Comparison of ENCODE assay signal across 9 cellular contexts in genomic region chr3:126476166-126476975, GRCh38. TPM values are rescaled to one million over a fixed set of nuclear protein-coding genes. Genes with fewer than 3 reads are reported as not detected.
DNase-seq lines count a peak whose midpoint lies in the region; ATAC-seq, FAIRE-seq and TF ChIP-seq lines count a peak whose summit lies in the region.
"Had no signal": no experiment of that assay in that cellular context is flagged by ENCODE, and none has a peak within 500 bp of the region (broad histone marks: within the 10 kb centered on the region; RNA-seq: fewer than 3 reads in every experiment).

No MANE protein-coding gene starts in this region.

- peaks cover 30% of the 10 kb centered on the region for H3K36me3 Mint-ChIP-seq in CD4-positive, alpha-beta T cell (ENCODE audit: low read depth)
- H3K36me3 Mint-ChIP-seq in MCF 10A (ENCODE audit: insufficient read depth, unreplicated experiment) = peaks cover 15% of the 10 kb centered on the region

- TSS peak; percentile 98 for BruUV-seq in PC-3 (replicated peaks; lab: Mats Ljungman, UMichigan)
- TSS peak; percentile 67 for BruUV-seq in MCF 10A (replicated peaks; lab: Mats Ljungman, UMichigan)

- H3K4me2 ChIP-seq in PC-3 (ENCODE audit: low read length) = peak overlapping the region; percentile 88
- H3K4me2 ChIP-seq in keratinocyte (ENCODE audit: control insufficient read depth, extremely low read depth, insufficient read depth, low read depth, low read length) = peak overlapping the region; percentile 86

- CTCF ChIA-PET in CD4-positive, alpha-beta T cell (lab: Charles Lee) = interaction anchor here (1.0 kb wide), 1 partner anchor 392 kb away, joined by 3 read pairs; the partner anchor contains the start of gene SLC41A3
- CTCF ChIA-PET in PC-3 (lab: Charles Lee) = no interaction called here
- CTCF ChIA-PET in MCF 10A (lab: Yijun Ruan, JAX) = interaction anchor here (0.7 to 2.2 kb wide), 5 partner anchors 16 to 806 kb away, joined by 3 to 7 read pairs (median 3); no protein-coding TSS in a partner anchor

- TF ChIP-seq CTCF in CD4-positive, alpha-beta T cell (IDR thresholded peaks at IDR 0.05) = no peak
- TF ChIP-seq CTCF in PC-3 (conservative IDR thresholded peaks at IDR 0.05; ENCODE audit: low read depth, low read length) = no peak
- TF ChIP-seq CTCF in MCF 10A (IDR thresholded peaks at IDR 0.05; ENCODE audit: unreplicated experiment) = no peak
- no peak for TF ChIP-seq CTCF in keratinocyte (optimal IDR thresholded peaks at IDR 0.05 in 1 of 3, IDR thresholded peaks at IDR 0.05 in 1 of 3, conservative IDR thresholded peaks at IDR 0.05 in 1 of 3; ENCODE audit: extremely low read depth in 1 of 3, insufficient read depth in 2 of 3, low read length in 3 of 3)

- H2AFZ ChIP-seq in PC-3 (ENCODE audit: low read length) (peak overlapping the region; percentile 95), keratinocyte (ENCODE audit: control insufficient read depth, low read length) (peak overlapping the region; percentile 100)

- peak in 1 of 10 experiments; percentile 16 for DNase-seq in CD4-positive, alpha-beta T cell
- DNase-seq in PC-3 (peak; percentile 26), MCF 10A (ENCODE audit: unreplicated experiment) (peak; percentile 61), keratinocyte (ENCODE audit: low read depth, low spot score) (peak; percentile 33), small intestine (peak; percentile 63), NCI-H187 treated with DMSO at 0.1 percent for 48 hours (lab: John Stamatoyannopoulos, UW) (no peak)

- H4K20me1 ChIP-seq in PC-3 (ENCODE audit: low read length) (peaks cover 23% of the 10 kb centered on the region), keratinocyte (ENCODE audit: control insufficient read depth, extremely low read depth, insufficient read depth, low read length) (peaks cover 20% of the 10 kb centered on the region)

- peak overlapping the region; percentile 23 for H3K27ac ChIP-seq in CD4-positive, alpha-beta T cell (ENCODE audit: low read depth, low read length)
- H3K27ac ChIP-seq in PC-3 (ENCODE audit: low read length) (no peak overlapping the region), keratinocyte (ENCODE audit: control insufficient read depth, insufficient read depth, low read length) (peak overlapping the region; percentile 86), small intestine (ENCODE audit: low read depth in 1 of 2, low read length in 1 of 2) (peak overlapping the region; percentile 65 to 83)

- H3K27ac Mint-ChIP-seq in CD4-positive, alpha-beta T cell = peak overlapping the region; percentile 78
- peak overlapping the region; percentile 91 for H3K27ac Mint-ChIP-seq in MCF 10A (ENCODE audit: low read depth, unreplicated experiment)

- FAIRE-seq in keratinocyte (lab: Jason Lieb, UNC) (no peak), small intestine (lab: Jason Lieb, UNC) (no peak)

- H3K4me1 ChIP-seq in PC-3 (ENCODE audit: insufficient read depth, low read length) = peaks cover 20% of the 10 kb centered on the region
- peaks cover 31% of the 10 kb centered on the region for H3K4me1 ChIP-seq in keratinocyte (ENCODE audit: control insufficient read depth, extremely low read depth, insufficient read depth, low read length)
- H3K4me1 ChIP-seq in small intestine (ENCODE audit: control insufficient read depth in 2 of 2, insufficient read depth in 1 of 2, low read depth in 1 of 2, low read length in 1 of 2) = peaks cover 9 to 18% of the 10 kb centered on the region in 2 donors

- H3K79me2 ChIP-seq in PC-3 (ENCODE audit: low read length) = peaks cover 38% of the 10 kb centered on the region
- peaks cover 28% of the 10 kb centered on the region for H3K79me2 ChIP-seq in keratinocyte (ENCODE audit: control insufficient read depth, insufficient read depth, low read length)

- peak; percentile 37 for ATAC-seq in CD4-positive, alpha-beta T cell (ENCODE audit: poor library complexity)
- ATAC-seq in GM19452 (IDR thresholded peaks at IDR 0.05; ENCODE audit: unreplicated experiment) (peak; percentile 13), HG03460 (IDR thresholded peaks at IDR 0.05; ENCODE audit: unreplicated experiment) (peak; percentile 26), PC-3 (peak; percentile 16)

- peaks cover 11% of the 10 kb centered on the region for H3K9me1 ChIP-seq in keratinocyte (ENCODE audit: control insufficient read depth, extremely low read depth, insufficient read depth, low read length)

- H3K9me3 Mint-ChIP-seq in CD4-positive, alpha-beta T cell = no peaks in the 10 kb centered on the region
- no peaks in the 10 kb centered on the region for H3K9me3 Mint-ChIP-seq in MCF 10A (ENCODE audit: unreplicated experiment)

- H3K4me1 Mint-ChIP-seq in CD4-positive, alpha-beta T cell (ENCODE audit: low read depth) = peaks cover 43% of the 10 kb centered on the region
- peaks cover 29% of the 10 kb centered on the region for H3K4me1 Mint-ChIP-seq in MCF 10A (ENCODE audit: insufficient read depth, unreplicated experiment)

- H3F3A ChIP-seq in PC-3 (ENCODE audit: low read length, unreplicated experiment) = no peaks in the 10 kb centered on the region

- WGBS in small intestine, 3 donors = 10 to 15% (median 14%) methylated on average over 49 to 56 of the region's 63 CpGs

- H3K4me3 ChIP-seq in PC-3 (ENCODE audit: low read length) (peak overlapping the region; percentile 73), keratinocyte (ENCODE audit: control insufficient read depth in 2 of 3, extremely low read depth in 1 of 3, insufficient read depth in 2 of 3, low read depth in 1 of 3, low read length in 3 of 3) (peak overlapping the region; percentile 61 to 89 (median 62)), small intestine (ENCODE audit: low read depth in 1 of 2, low read length in 2 of 2) (peak overlapping the region; percentile 26 to 63)

- dilution Hi-C loops in keratinocyte (cut with MboI; ENCODE audit: extremely low pct_ligation_motif_present, low sequenced_read_pairs) = no loop called here

- intact Hi-C loops in CD4-positive, alpha-beta T cell (cut with DNase I, micrococcal nuclease) = loop anchor here (2.0 to 10.0 kb wide), 13 partner anchors 119 to 1752 kb away; partner anchors contain the start of genes ABTB1 (in 1 of the 2), CHCHD6 (in 1 of the 2), EEFSEC (in 1 of the 2) and HEG1 (in 1 of the 2)
- intact Hi-C loops in PC-3 (cut with micrococcal nuclease) (loop anchor here (5.0 kb wide), 1 partner anchor 559 kb away; no protein-coding TSS in a partner anchor), MCF 10A (cut with micrococcal nuclease) (loop anchor here (2.0 to 10.0 kb wide), 2 partner anchors 62 to 232 kb away; no protein-coding TSS in a partner anchor)

- H3K9me2 ChIP-seq in PC-3 (replicated peaks; ENCODE audit: low read length) = no peaks in the 10 kb centered on the region

- POLR2A ChIA-PET in CD4-positive, alpha-beta T cell (lab: Charles Lee) = interaction anchor here (0.6 to 2.6 kb wide), 4 partner anchors 24 to 392 kb away, joined by 3 to 7 read pairs (median 5); partner anchors contain the start of genes KLF15 and SLC41A3
- POLR2A ChIA-PET in PC-3 (lab: Charles Lee; ENCODE audit: unreplicated experiment) = no interaction called here
- POLR2A ChIA-PET in MCF 10A (lab: Yijun Ruan, JAX) = interaction anchor here (0.6 to 1.6 kb wide), 3 partner anchors 207 to 980 kb away, joined by 3 to 6 read pairs (median 3); no protein-coding TSS in a partner anchor

- H3K36me3 ChIP-seq in PC-3 (ENCODE audit: low read depth, low read length) (no peaks in the 10 kb centered on the region; the same call in 1 of the 2 replicates), keratinocyte (ENCODE audit: control insufficient read depth in 2 of 2, extremely low read depth in 1 of 2, insufficient read depth in 2 of 2, low read length in 2 of 2) (peaks cover under 1 to 3% of the 10 kb centered on the region in 2 experiments), small intestine (ENCODE audit: control insufficient read depth in 2 of 2, insufficient read depth in 2 of 2, low read length in 2 of 2) (peaks cover 0 to 1% of the 10 kb centered on the region in 2 donors)

- peak overlapping the region; percentile 90 for H3K4me3 Mint-ChIP-seq in CD4-positive, alpha-beta T cell
- H3K4me3 Mint-ChIP-seq in MCF 10A (ENCODE audit: unreplicated experiment) = peak overlapping the region; percentile 82

- peak overlapping the region; percentile 58 for H3K9ac ChIP-seq in PC-3 (ENCODE audit: low read length)
- H3K9ac ChIP-seq in keratinocyte (ENCODE audit: control insufficient read depth, extremely low read depth, insufficient read depth, low read length) = peak overlapping the region; percentile 89

- no peaks in the 10 kb centered on the region for H3K27me3 ChIP-seq in CD4-positive, alpha-beta T cell (ENCODE audit: control insufficient read depth, insufficient read depth, low read length)
- no peaks in the 10 kb centered on the region for H3K27me3 ChIP-seq in PC-3 (ENCODE audit: low read length)
- no peaks in the 10 kb centered on the region for H3K27me3 ChIP-seq in keratinocyte (ENCODE audit: control insufficient read depth, extremely low read depth, insufficient read depth, low read length)
- H3K27me3 ChIP-seq in small intestine (ENCODE audit: control insufficient read depth in 2 of 2, insufficient read depth in 2 of 2, low read length in 2 of 2) = no peaks in the 10 kb centered on the region

- H3K27me3 Mint-ChIP-seq in CD4-positive, alpha-beta T cell = no peaks in the 10 kb centered on the region
- H3K27me3 Mint-ChIP-seq in MCF 10A (ENCODE audit: insufficient read depth, unreplicated experiment) = no peaks in the 10 kb centered on the region

- no peaks in the 10 kb centered on the region for H3K9me3 ChIP-seq in CD4-positive, alpha-beta T cell (ENCODE audit: control insufficient read depth, low read length)
- H3K9me3 ChIP-seq in PC-3 (ENCODE audit: low read length) (no peaks in the 10 kb centered on the region), keratinocyte (ENCODE audit: control insufficient read depth, low read depth, low read length) (no peaks in the 10 kb centered on the region), small intestine (ENCODE audit: control insufficient read depth, low read depth) (no peaks in the 10 kb centered on the region)

RNA-seq across cellular contexts. Expression of gene ZXDC, which starts 0.7 kb away (rescaled TPM):
- 10 to 100 TPM; 60.7 to 61.3 TPM for total RNA-seq in CD4-positive, alpha-beta T cell
- total RNA-seq in PC-3 (2014; rRNA removed) (15.4 and 18.7 TPM in 2 replicates), MCF 10A (2022) (37.2 and 37.5 TPM in 2 replicates)
- polyA plus RNA-seq in keratinocyte (9.9 to 10.7 TPM (median 10.3 TPM) in 3 replicates), small intestine (10 to 100 TPM in 2 of 3 donors, 1 to 10 TPM in 1; 10.0 to 15.9 (median 10.8) TPM)
- 7.8 TPM for polyA plus RNA-seq in keratinocyte (2011; ENCODE audit: low read depth)
- 7.3 and 7.8 TPM in 2 replicates for polyA plus RNA-seq in keratinocyte (2011; cell fraction: cytosol; rRNA removed)
- polyA plus RNA-seq in keratinocyte (2011; cell fraction: nucleus; rRNA removed) = 27.5 and 35.4 TPM in 2 replicates
- polyA plus RNA-seq in keratinocyte (2012; ENCODE audit: low replicate concordance) = 9.3 and 11.8 TPM in 2 replicates
- 19.1 to 24.6 TPM (median 21.4 TPM) in 3 replicates for polyA minus RNA-seq in keratinocyte
- 14.0 TPM for polyA minus RNA-seq in keratinocyte (2011; cell fraction: cytosol; rRNA and poly(A)+ RNA removed)
- polyA minus RNA-seq in keratinocyte (2011; cell fraction: nucleus; rRNA and poly(A)+ RNA removed) = 26.8 and 36.1 TPM in 2 replicates

RNA-seq across cellular contexts. Expression of gene UROC1, which starts 41.2 kb away (rescaled TPM):
- not detected for total RNA-seq in CD4-positive, alpha-beta T cell
- total RNA-seq in PC-3 (2014; rRNA removed) (not detected in 2 replicates), MCF 10A (2022) (not detected in 2 replicates)
- polyA plus RNA-seq in keratinocyte (not detected in 3 replicates), small intestine (under 1 TPM in 1 of 3 donors, not detected in 2; 0.27 TPM)
- polyA plus RNA-seq in keratinocyte (2011; ENCODE audit: low read depth) = not detected
- polyA plus RNA-seq in keratinocyte (2011; cell fraction: cytosol; rRNA removed) = not detected in 2 replicates
- not detected in 2 replicates for polyA plus RNA-seq in keratinocyte (2011; cell fraction: nucleus; rRNA removed)
- polyA plus RNA-seq in keratinocyte (2012; ENCODE audit: low replicate concordance) = not detected in 2 replicates
- polyA minus RNA-seq in keratinocyte = not detected in 3 replicates
- polyA minus RNA-seq in keratinocyte (2011; cell fraction: cytosol; rRNA and poly(A)+ RNA removed) = not detected
- not detected in 2 replicates for polyA minus RNA-seq in keratinocyte (2011; cell fraction: nucleus; rRNA and poly(A)+ RNA removed)
- total RNA-seq: T-helper 1 cell treated with Interleukin-12 subunit alpha and Interleukin-12 subunit beta and Interleukin-4 antibody, amounts not matched to agents 30 ng/mL and 1 ng/mL, for 36 hours had no signal

RNA-seq across cellular contexts. Expression of gene CHST13, which starts 47.6 kb away (rescaled TPM):
- not detected for total RNA-seq in CD4-positive, alpha-beta T cell
- total RNA-seq in PC-3 (2014; rRNA removed) (not detected in 2 replicates), MCF 10A (2022) (not detected in 2 replicates)
- polyA plus RNA-seq in keratinocyte (not detected in 3 replicates), small intestine (1 to 10 TPM in 1 of 3 donors, under 1 TPM in 2; 0.21 to 1.9 (median 0.89) TPM)
- not detected for polyA plus RNA-seq in keratinocyte (2011; ENCODE audit: low read depth)
- not detected in 2 replicates for polyA plus RNA-seq in keratinocyte (2011; cell fraction: cytosol; rRNA removed)
- not detected in 2 replicates for polyA plus RNA-seq in keratinocyte (2011; cell fraction: nucleus; rRNA removed)
- not detected in 2 replicates for polyA plus RNA-seq in keratinocyte (2012; ENCODE audit: low replicate concordance)
- polyA minus RNA-seq in keratinocyte = not detected in 3 replicates
- not detected for polyA minus RNA-seq in keratinocyte (2011; cell fraction: cytosol; rRNA and poly(A)+ RNA removed)
- polyA minus RNA-seq in keratinocyte (2011; cell fraction: nucleus; rRNA and poly(A)+ RNA removed) = not detected in 2 replicates
- total RNA-seq: T-helper 1 cell treated with Interleukin-12 subunit alpha and Interleukin-12 subunit beta and Interleukin-4 antibody, amounts not matched to agents 30 ng/mL and 1 ng/mL, for 36 hours had no signal
